In genomic region chr1:111515291-111516007, GRCh38 we compare ENCODE assay signal across 9 cellular contexts. TPM values are rescaled to one million over a fixed set of nuclear protein-coding genes. Genes with fewer than 3 reads are reported as not detected.
DNase-seq lines count a peak whose midpoint lies in the region; ATAC-seq and TF ChIP-seq lines count a peak whose summit lies in the region.
"Had no signal": no experiment of that assay in that cellular context is flagged by ENCODE, and none has a peak within 500 bp of the region (broad histone marks: within the 10 kb centered on the region; RNA-seq: fewer than 3 reads in every experiment).

No MANE protein-coding gene starts in this region.

- intact Hi-C loops in CD8-positive, alpha-beta T cell (cut with DNase I, micrococcal nuclease) = loop anchor here in 1 of 2 experiments (1.0 kb wide), 1 partner anchor 7 kb away; no protein-coding TSS in a partner anchor
- intact Hi-C loops in activated naive CD4-positive, alpha-beta T cell treated with anti-CD3 and anti-CD28 coated beads for 36 hours (cut with micrococcal nuclease) = loop anchor here (2.0 kb wide), 1 partner anchor 77 kb away; no protein-coding TSS in a partner anchor
- intact Hi-C loops in heart left ventricle (cut with DNase I) = loop anchor here in 4 of 10 donors (1.0 to 10.0 kb wide), 5 partner anchors 77 to 109 kb away; no protein-coding TSS in a partner anchor
- intact Hi-C loops in spleen (cut with DNase I; ENCODE audit: low total_unique reads) = no loop called here

- DNase-seq in CD8-positive, alpha-beta T cell = peak in 2 of 7 experiments; percentile 29 to 38
- DNase-seq in activated naive CD4-positive, alpha-beta T cell treated with anti-CD3 and anti-CD28 coated beads for 36 hours = peak; percentile 61
- DNase-seq in heart left ventricle = peak; percentile 84 to 93 (median 85)
- peak; percentile 90 for DNase-seq in spleen
- no peak for DNase-seq in NCI-H1694 (lab: John Stamatoyannopoulos, UW)
- no peak for DNase-seq in NCI-H2107 (lab: John Stamatoyannopoulos, UW)

- no peak overlapping the region for H3K27ac Mint-ChIP-seq in CD8-positive, alpha-beta T cell
- H3K27ac Mint-ChIP-seq in activated naive CD4-positive, alpha-beta T cell treated with anti-CD3 and anti-CD28 coated beads for 36 hours = no peak overlapping the region

- POLR2A ChIA-PET in CD8-positive, alpha-beta T cell (lab: Charles Lee) = no interaction called here

- no peaks in the 10 kb centered on the region for H3K9me3 Mint-ChIP-seq in CD8-positive, alpha-beta T cell
- no peaks in the 10 kb centered on the region for H3K9me3 Mint-ChIP-seq in activated naive CD4-positive, alpha-beta T cell treated with anti-CD3 and anti-CD28 coated beads for 36 hours

- H3K9me3 ChIP-seq in CD8-positive, alpha-beta T cell (ENCODE audit: low read length) = no peaks in the 10 kb centered on the region
- H3K9me3 ChIP-seq in heart left ventricle = no peaks in the 10 kb centered on the region
- H3K9me3 ChIP-seq in spleen = no peaks in the 10 kb centered on the region

- peak; percentile 25 for ATAC-seq in CD8-positive, alpha-beta T cell
- ATAC-seq in HG02870 (IDR thresholded peaks at IDR 0.05; ENCODE audit: unreplicated experiment) (peak; percentile 18), heart left ventricle (peak; percentile 65 to 87 (median 78)), HG03139 (IDR thresholded peaks at IDR 0.05; ENCODE audit: unreplicated experiment) (no peak)

- H3K4me1 Mint-ChIP-seq in CD8-positive, alpha-beta T cell (ENCODE audit: low read depth) = peaks cover 33% of the 10 kb centered on the region
- peaks cover 34% of the 10 kb centered on the region for H3K4me1 Mint-ChIP-seq in activated naive CD4-positive, alpha-beta T cell treated with anti-CD3 and anti-CD28 coated beads for 36 hours (ENCODE audit: low read depth)

- no peaks in the 10 kb centered on the region for H3K36me3 ChIP-seq in CD8-positive, alpha-beta T cell (ENCODE audit: insufficient read depth, low read length)
- H3K36me3 ChIP-seq in heart left ventricle = no peaks in the 10 kb centered on the region
- no peaks in the 10 kb centered on the region for H3K36me3 ChIP-seq in spleen

- CTCF ChIA-PET in CD8-positive, alpha-beta T cell (lab: Charles Lee) = interaction anchor here (0.7 to 3.8 kb wide), 10 partner anchors 7 to 186 kb away, joined by 3 to 39 read pairs (median 3); no protein-coding TSS in a partner anchor
- CTCF ChIA-PET in activated naive CD4-positive, alpha-beta T cell treated with anti-CD3 and anti-CD28 coated beads for 36 hours (lab: Charles Lee) = interaction anchor here (0.9 to 2.5 kb wide), 5 partner anchors 7 to 232 kb away, joined by 3 to 43 read pairs (median 4); no protein-coding TSS in a partner anchor

- TF ChIP-seq POLR2A in heart left ventricle (IDR thresholded peaks at IDR 0.05) (no peak), spleen (IDR thresholded peaks at IDR 0.05) (no peak)

- H3K36me3 Mint-ChIP-seq in CD8-positive, alpha-beta T cell = no peaks in the 10 kb centered on the region
- no peaks in the 10 kb centered on the region for H3K36me3 Mint-ChIP-seq in activated naive CD4-positive, alpha-beta T cell treated with anti-CD3 and anti-CD28 coated beads for 36 hours (ENCODE audit: low read depth)

- no peaks in the 10 kb centered on the region for H3K27me3 Mint-ChIP-seq in CD8-positive, alpha-beta T cell (ENCODE audit: low read depth)
- peaks cover 2% of the 10 kb centered on the region for H3K27me3 Mint-ChIP-seq in activated naive CD4-positive, alpha-beta T cell treated with anti-CD3 and anti-CD28 coated beads for 36 hours (ENCODE audit: low read depth)

- H3K27ac ChIP-seq in CD8-positive, alpha-beta T cell (ENCODE audit: low read depth, low read length) = no peak overlapping the region
- H3K27ac ChIP-seq in heart left ventricle = peak overlapping the region; percentile 66 to 96 (median 90)
- H3K27ac ChIP-seq in spleen = peak overlapping the region; percentile 66 to 95 (median 83)

- H3K4me3 ChIP-seq in CD8-positive, alpha-beta T cell (ENCODE audit: low read depth, low read length) = peak overlapping the region; percentile 58
- H3K4me3 ChIP-seq in heart left ventricle (peak overlapping the region in 11 of 12 donors; percentile 28 to 58 (median 49)), spleen (peak overlapping the region; percentile 20 to 74 (median 40))

- H3K4me1 ChIP-seq in CD8-positive, alpha-beta T cell (ENCODE audit: insufficient read depth, low read length) = peaks cover 60% of the 10 kb centered on the region
- H3K4me1 ChIP-seq in heart left ventricle (peaks cover 5 to 80% (median 41%) of the 10 kb centered on the region in 12 donors), spleen (peaks cover 14 to 76% (median 53%) of the 10 kb centered on the region in 6 donors)

- no peak for TF ChIP-seq CTCF in CD8-positive, alpha-beta T cell (IDR thresholded peaks at IDR 0.05)
- no peak for TF ChIP-seq CTCF in heart left ventricle (IDR thresholded peaks at IDR 0.05)
- no peak for TF ChIP-seq CTCF in spleen (IDR thresholded peaks at IDR 0.05 in 8 of 11, conservative IDR thresholded peaks at IDR 0.05 in 3 of 11)

- WGBS in heart left ventricle, 4 donors = 6 to 12% (median 8%) methylated on average over 15 to 40 of the region's 40 CpGs
- 5 to 8% (median 8%) methylated on average over 3 to 40 of the region's 40 CpGs for WGBS in spleen, 5 donors

- peak overlapping the region; percentile 80 for H3K4me3 Mint-ChIP-seq in CD8-positive, alpha-beta T cell
- peak overlapping the region; percentile 54 for H3K4me3 Mint-ChIP-seq in activated naive CD4-positive, alpha-beta T cell treated with anti-CD3 and anti-CD28 coated beads for 36 hours

- no peaks in the 10 kb centered on the region for H3K27me3 ChIP-seq in CD8-positive, alpha-beta T cell (ENCODE audit: insufficient read depth, low read length)
- no peaks in the 10 kb centered on the region for H3K27me3 ChIP-seq in heart left ventricle
- H3K27me3 ChIP-seq in spleen (replicated peaks in 1 of 7) = no peaks in the 10 kb centered on the region

RNA-seq across cellular contexts. Expression of gene ADORA3, which starts 12.0 kb away (rescaled TPM):
- not detected for total RNA-seq in CD8-positive, alpha-beta T cell
- total RNA-seq in activated naive CD4-positive, alpha-beta T cell treated with anti-CD3 and anti-CD28 coated beads for 36 hours = not detected
- total RNA-seq in heart left ventricle (1 to 10 TPM in 7 of 9 donors, under 1 TPM in 2; 0.12 to 6.2 (median 2.2) TPM), spleen (10 to 100 TPM in 1 of 7 donors, 1 to 10 TPM in 4, under 1 TPM in 2; 0.37 to 11.2 (median 7.7) TPM)
- polyA plus RNA-seq in heart left ventricle (1 to 10 TPM; 1.2 to 1.5 TPM), spleen (1 to 10 TPM; 2.5 to 4.9 (median 3.4) TPM)
- total RNA-seq: glomerular endothelial cell had no signal

RNA-seq across cellular contexts. Expression of gene TMIGD3, which starts 12.0 kb away (rescaled TPM):
- not detected for total RNA-seq in CD8-positive, alpha-beta T cell
- total RNA-seq in activated naive CD4-positive, alpha-beta T cell treated with anti-CD3 and anti-CD28 coated beads for 36 hours = not detected
- total RNA-seq in heart left ventricle = 10 to 100 TPM in 1 of 9 donors, 1 to 10 TPM in 4, under 1 TPM in 2, not detected in 2; 0.46 to 26.4 (median 2.2) TPM
- polyA plus RNA-seq in heart left ventricle = 1 to 10 TPM; 1.1 TPM
- total RNA-seq in spleen = 10 to 100 TPM in 4 of 7 donors, 1 to 10 TPM in 3; 1.6 to 33.4 (median 11.9) TPM
- polyA plus RNA-seq in spleen = 10 to 100 TPM in 1 of 3 donors, 1 to 10 TPM in 2; 5.6 to 32.7 (median 6.2) TPM
- total RNA-seq: glomerular endothelial cell had no signal

RNA-seq across cellular contexts. Expression of gene C1orf162, which starts 41.7 kb away (rescaled TPM):
- total RNA-seq in CD8-positive, alpha-beta T cell = 10 to 100 TPM; 14.0 to 15.5 TPM
- total RNA-seq in activated naive CD4-positive, alpha-beta T cell treated with anti-CD3 and anti-CD28 coated beads for 36 hours = 1 to 10 TPM; 6.4 to 8.2 TPM
- total RNA-seq in heart left ventricle (10 to 100 TPM in 2 of 9 donors, 1 to 10 TPM in 7; 2.3 to 45.1 (median 6.5) TPM), spleen (100 to 1,000 TPM in 5 of 7 donors, 10 to 100 TPM in 2; 53.5 to 161 (median 121) TPM)
- polyA plus RNA-seq in heart left ventricle (1 to 10 TPM; 6.8 to 9.3 TPM), spleen (100 to 1,000 TPM in 2 of 3 donors, 10 to 100 TPM in 1; 98.9 to 132 (median 126) TPM)
- total RNA-seq: glomerular endothelial cell had no signal

Comparison
In these comparisons a context has a peak if more than half of its experiments do, and no peak if none do; other contexts are left out.
1. DNase-seq: peak in activated naive CD4-positive, alpha-beta T cell treated with anti-CD3 and anti-CD28 coated beads for 36 hours (single experiment), heart left ventricle (5 of 5) and spleen (single experiment); none in NCI-H1694 (single experiment) and NCI-H2107 (single experiment).
2. Peak in every context shown above with its lines, with median percentiles within 50 percentile points of each other: H3K4me3 ChIP-seq.